Comparison of ENCODE assay signal across 1 cellular context in the genomic region with DNA sequence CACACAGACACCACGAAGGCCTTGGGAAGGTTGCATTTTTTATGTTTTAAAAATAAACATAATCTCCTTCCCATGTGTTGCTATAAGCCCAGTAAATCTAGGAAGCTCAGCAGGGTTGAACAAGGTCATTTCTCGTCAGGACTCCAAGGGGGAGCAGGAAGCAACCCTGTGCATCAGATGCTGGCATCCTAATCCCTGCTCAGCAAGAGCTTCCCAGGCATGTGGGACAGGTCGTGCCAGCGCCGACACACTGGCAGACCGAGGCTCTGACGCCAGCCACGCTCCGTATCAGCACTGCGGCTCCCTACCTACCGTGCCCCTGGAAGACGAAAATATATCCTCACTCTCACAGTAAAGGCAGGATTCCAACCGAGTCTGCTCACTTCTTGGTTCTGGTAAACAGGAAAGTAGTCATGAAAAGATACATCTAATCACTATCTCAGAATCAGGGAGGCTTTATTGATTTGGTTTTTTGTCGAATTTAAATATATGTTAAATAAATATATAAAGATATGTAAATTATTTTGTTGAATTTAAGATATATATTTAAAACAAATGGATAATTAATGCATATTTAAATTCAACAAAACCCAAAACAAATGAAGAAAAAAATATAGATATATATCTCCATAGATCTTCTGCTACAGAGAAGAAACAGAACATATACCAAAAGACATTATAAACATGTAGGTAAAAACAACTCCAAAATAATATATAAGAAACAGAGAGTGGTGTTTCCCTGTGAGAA.
TF ChIP-seq lines count a peak whose summit lies in the region.

No MANE protein-coding gene starts in this region.

TF ChIP-seq in HepG2, 621 proteins besides CTCF, POLR2A, EP300 and RAD21 (continued from another document):
- TF ChIP-seq, protein P1, sequence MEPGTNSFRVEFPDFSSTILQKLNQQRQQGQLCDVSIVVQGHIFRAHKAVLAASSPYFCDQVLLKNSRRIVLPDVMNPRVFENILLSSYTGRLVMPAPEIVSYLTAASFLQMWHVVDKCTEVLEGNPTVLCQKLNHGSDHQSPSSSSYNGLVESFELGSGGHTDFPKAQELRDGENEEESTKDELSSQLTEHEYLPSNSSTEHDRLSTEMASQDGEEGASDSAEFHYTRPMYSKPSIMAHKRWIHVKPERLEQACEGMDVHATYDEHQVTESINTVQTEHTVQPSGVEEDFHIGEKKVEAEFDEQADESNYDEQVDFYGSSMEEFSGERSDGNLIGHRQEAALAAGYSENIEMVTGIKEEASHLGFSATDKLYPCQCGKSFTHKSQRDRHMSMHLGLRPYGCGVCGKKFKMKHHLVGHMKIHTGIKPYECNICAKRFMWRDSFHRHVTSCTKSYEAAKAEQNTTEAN (CRISPR knock-in tag; conservative IDR thresholded peaks at IDR 0.05) = no peak
- no peak for TF ChIP-seq ZNF343 (CRISPR knock-in tag; IDR thresholded peaks at IDR 0.05)
- no peak for TF ChIP-seq FOXJ3 (CRISPR knock-in tag; IDR thresholded peaks at IDR 0.05; ENCODE audit: borderline replicate concordance)
- no peak for TF ChIP-seq NR2F1 (CRISPR knock-in tag; IDR thresholded peaks at IDR 0.05)
